26 cellular contexts compared by ENCODE assay signal in the genomic region with DNA sequence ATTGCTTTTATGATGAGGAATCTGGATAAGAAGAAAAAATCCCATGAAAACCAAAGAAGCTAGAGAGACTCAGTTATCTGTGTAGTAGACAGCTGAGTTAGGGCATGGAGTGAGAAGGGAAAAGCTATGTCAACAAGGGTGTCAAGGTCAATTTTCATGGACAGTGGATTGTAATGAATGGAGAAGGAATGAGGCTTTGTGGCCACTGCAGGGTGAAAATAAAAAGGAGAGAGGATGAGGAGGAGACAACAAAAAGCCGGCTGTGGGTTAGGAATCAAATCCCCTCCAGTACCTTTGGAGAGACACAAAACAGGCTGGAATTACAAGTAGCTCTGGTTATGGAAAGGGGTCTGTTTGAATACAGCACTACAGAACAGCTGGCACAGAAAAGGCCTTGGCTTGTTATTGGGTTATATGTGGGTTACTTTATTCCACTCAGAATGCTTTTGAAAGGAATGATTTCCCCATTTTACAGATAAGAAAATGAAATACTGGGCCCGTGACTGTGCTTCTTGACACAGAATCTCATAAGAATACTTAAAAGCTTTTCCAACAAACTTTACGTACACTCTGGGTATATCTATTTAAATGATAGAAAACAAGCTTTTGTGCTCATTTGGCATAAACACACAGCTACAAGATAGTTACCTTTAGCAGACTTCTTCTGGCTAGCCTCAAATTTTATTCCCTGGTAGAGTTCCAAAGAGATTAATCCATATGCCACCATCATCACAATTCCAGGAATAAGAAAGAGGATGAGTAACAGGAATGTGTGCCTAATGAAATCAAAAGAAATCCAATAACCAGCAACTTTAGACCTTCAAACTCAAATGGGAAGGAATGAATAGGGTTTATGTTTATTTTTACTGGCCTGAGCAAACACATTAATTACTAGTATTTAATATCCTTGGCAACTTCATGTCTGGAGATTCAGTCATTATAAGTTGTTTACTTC. TPM values are rescaled to one million over a fixed set of nuclear protein-coding genes. Genes with fewer than 3 reads are reported as not detected.
DNase-seq lines count a peak whose midpoint lies in the region; ATAC-seq and TF ChIP-seq lines count a peak whose summit lies in the region.
"Had no signal": no experiment of that assay in that cellular context is flagged by ENCODE, and none has a peak within 500 bp of the region (broad histone marks: within the 10 kb centered on the region; RNA-seq: fewer than 3 reads in every experiment).

No MANE protein-coding gene starts in this region.

- H3K9ac ChIP-seq in Karpas-422 (ENCODE audit: low read length) (no peak overlapping the region), muscle layer of colon (ENCODE audit: low read length) (no peak overlapping the region)
- H3K9ac ChIP-seq: KMS-11 had no signal

- TF ChIP-seq POLR2A in stomach (IDR thresholded peaks at IDR 0.05), result no peak

- TF ChIP-seq EP300 in stomach (IDR thresholded peaks at IDR 0.05), result no peak

- H4K20me1 ChIP-seq in Karpas-422 (ENCODE audit: insufficient read depth, low read depth, low read length), result no peaks in the 10 kb centered on the region

- 49 to 71% (median 53%) methylated on average over 3 of the region's 3 CpGs for WGBS in stomach, 5 donors

- H3K79me2 ChIP-seq in Karpas-422 (ENCODE audit: low read length), result no peaks in the 10 kb centered on the region

- no peaks in the 10 kb centered on the region for H3K27me3 ChIP-seq in Karpas-422 (ENCODE audit: low read length)
- H3K27me3 ChIP-seq in muscle layer of colon (ENCODE audit: control insufficient read depth in 1 of 2, insufficient read depth in 2 of 2, low read length in 2 of 2), result no peaks in the 10 kb centered on the region
- H3K27me3 ChIP-seq in stomach, result no peaks in the 10 kb centered on the region
- H3K27me3 ChIP-seq: ascending aorta, thyroid gland had no signal

- H3K27ac ChIP-seq in Karpas-422 (ENCODE audit: low read length) (no peak overlapping the region), muscle layer of colon (ENCODE audit: low read depth, low read length) (peak overlapping the region; percentile 89), stomach (peak overlapping the region in 3 of 5 donors; percentile 25 to 69 (median 36))
- H3K27ac ChIP-seq: ascending aorta, KMS-11, lower lobe of right lung, prostate gland, thyroid gland had no signal

- TF ChIP-seq CTCF in stomach (IDR thresholded peaks at IDR 0.05), result no peak

- H3K4me2 ChIP-seq in Karpas-422 (ENCODE audit: low read depth, low read length, poor library complexity, severe bottlenecking), result no peak overlapping the region
- H3K4me2 ChIP-seq: KMS-11 had no signal

- peak; percentile 20 for DNase-seq in Karpas-422
- DNase-seq in astrocyte of the hippocampus (ENCODE audit: low read depth, low spot score), result peak; percentile 18
- no peak for DNase-seq in stomach
- no peak for DNase-seq in HCEC 1CT
- DNase-seq: activated CD8-positive, alpha-beta T cell treated with anti-CD3 and anti-CD28 coated beads for 36 hours; C1 segment of cervical spinal cord; Calu3; DND-41; head of caudate nucleus; lower lobe of right lung; mucosa of descending colon; NCI-H1436; NCI-H774; stimulated activated naive CD8-positive, alpha-beta T cell treated with anti-CD3 and anti-CD28 coated beads, Interleukin-15, amount 100 ng/mL, for 72 hours; T-helper 2 cell; thyroid gland had no signal

- H3K36me3 ChIP-seq in Karpas-422 (ENCODE audit: insufficient read depth, low read length), result no peaks in the 10 kb centered on the region
- H3K36me3 ChIP-seq in muscle layer of colon (ENCODE audit: insufficient read depth, low read length), result no peaks in the 10 kb centered on the region
- H3K36me3 ChIP-seq in stomach, result peaks cover 0 to 5% (median 2%) of the 10 kb centered on the region in 4 donors
- H3K36me3 ChIP-seq: ascending aorta, HAP-1, lower lobe of right lung, prostate gland, thyroid gland had no signal

- H3K9me3 ChIP-seq in Karpas-422 (ENCODE audit: low read length) (no peaks in the 10 kb centered on the region), muscle layer of colon (ENCODE audit: low read length) (no peaks in the 10 kb centered on the region), stomach (no peaks in the 10 kb centered on the region)
- H3K9me3 ChIP-seq: ascending aorta, HAP-1, lower lobe of right lung, mucosa of descending colon, prostate gland, thyroid gland had no signal

- intact Hi-C loops in stomach (cut with DNase I; ENCODE audit: low total_unique reads), result no loop called here

- no peak overlapping the region for H2AFZ ChIP-seq in Karpas-422 (ENCODE audit: low read length)

- ATAC-seq in HG02870 (IDR thresholded peaks at IDR 0.05; ENCODE audit: unreplicated experiment) (no peak), GM21390 (IDR thresholded peaks at IDR 0.05; ENCODE audit: unreplicated experiment) (no peak)
- ATAC-seq: activated CD8-positive, alpha-beta T cell treated with anti-CD3 and anti-CD28 coated beads for 36 hours; lower lobe of right lung; mucosa of descending colon; stimulated activated naive CD8-positive, alpha-beta T cell treated with anti-CD3 and anti-CD28 coated beads, Interleukin-15, amount 100 ng/mL, for 72 hours had no signal

- no peaks in the 10 kb centered on the region for H3K9me2 ChIP-seq in Karpas-422 (replicated peaks; ENCODE audit: insufficient read depth, low read length)

- H3K4me1 ChIP-seq in Karpas-422 (ENCODE audit: low read length), result no peaks in the 10 kb centered on the region
- H3K4me1 ChIP-seq in muscle layer of colon (ENCODE audit: insufficient read depth, low read length), result peaks cover 49% of the 10 kb centered on the region
- H3K4me1 ChIP-seq in stomach, result peaks cover 9 to 48% (median 30%) of the 10 kb centered on the region in 4 donors
- H3K4me1 ChIP-seq: ascending aorta, HAP-1, lower lobe of right lung, prostate gland, thyroid gland had no signal

- H3K4me3 ChIP-seq in Karpas-422 (ENCODE audit: low read length) (no peak overlapping the region), muscle layer of colon (ENCODE audit: low read depth in 1 of 2, low read length in 2 of 2) (peak overlapping the region in 1 of 2 donors; percentile 32), stomach (no peak overlapping the region)
- H3K4me3 ChIP-seq: ascending aorta, HAP-1, lower lobe of right lung, mucosa of descending colon, prostate gland, skin epidermis, thyroid gland had no signal

RNA-seq across cellular contexts. Expression of a gene that starts 7.5 kb away (rescaled TPM):
- not detected in 2 replicates for total RNA-seq in Karpas-422 (2014; rRNA removed; shearing (Covaris generic); ENCODE audit: low replicate concordance)
- total RNA-seq in stomach, result 10 to 100 TPM in 2 of 5 donors, 1 to 10 TPM in 2, not detected in 1; 1.8 to 21.1 (median 12.9) TPM
- 1 to 10 TPM; 1.4 to 9.2 (median 6.7) TPM for polyA plus RNA-seq in stomach
- total RNA-seq: activated CD8-positive, alpha-beta T cell treated with anti-CD3 and anti-CD28 coated beads for 36 hours; activated T-helper 2 cell treated with anti-CD3 and anti-CD28 coated beads, Interferon-gamma antibody, Interleukin-2, Interleukin-4, amounts not matched to agents 10 μg/mL and 5 μg/mL and 100 μg/mL, durations not matched to agents 14 hours and 24 hours and 36 hours; ascending aorta; Calu3; dermis microvascular lymphatic vessel endothelial cell; lower lobe of right lung; prostate gland; thyroid gland had no signal

Comparison
In these comparisons a context has a peak if more than half of its experiments do, and no peak if none do; other contexts are left out.
1. DNase-seq: peak in Karpas-422 (single experiment) and astrocyte of the hippocampus (single experiment); none in stomach (single experiment) and HCEC 1CT (single experiment).